24 cellular contexts compared by ENCODE assay signal in the genomic region with DNA sequence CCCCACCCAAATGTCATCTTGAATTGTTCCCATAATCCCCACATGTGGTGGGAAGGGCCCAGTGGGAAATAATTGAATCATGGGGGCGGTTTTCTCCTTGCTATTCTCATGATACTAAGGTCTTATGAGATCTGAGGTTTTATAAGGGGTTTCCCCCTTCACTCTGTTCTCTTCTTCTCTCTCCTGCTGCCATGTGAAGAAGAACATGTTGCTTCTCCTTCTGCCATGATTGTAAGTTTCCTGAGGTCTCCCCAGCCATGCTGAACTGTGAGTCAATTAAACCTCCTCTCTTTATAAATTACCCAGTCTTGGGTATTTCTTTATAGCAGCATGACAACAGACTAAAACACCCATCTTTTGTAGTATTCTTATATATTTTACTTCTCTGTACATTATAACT.
"Had no signal": no experiment of that assay in that cellular context is flagged by ENCODE, and none has a peak within 500 bp of the region (broad histone marks: within the 10 kb centered on the region; RNA-seq: fewer than 3 reads in every experiment).

No MANE protein-coding gene starts in this region.

- H3K27me3 ChIP-seq: SJSA1 had no signal

- H3K36me3 Mint-ChIP-seq: IgD-negative memory B cell had no signal

- FAIRE-seq: HTR-8/SVneo, RCC 7860 had no signal

- DNase-seq: KBM-7, NCI-H1092, NCI-H1105 treated with DMSO at 0.1 percent for 48 hours, NCI-H1417 treated with DMSO at 0.1 percent for 48 hours, NCI-H146, NCI-H1694 treated with DMSO at 0.1 percent for 48 hours, NCI-H1930, NCI-H2081, NCI-H2107, NCI-H2171, NCI-H226, NCI-H446, NCI-H510A, NCI-H524 treated with DMSO at 0.1 percent for 48 hours, NCI-H69, NCI-H774, Right ventricle myocardium superior, SIG-M5 had no signal

- H3K4me1 Mint-ChIP-seq: IgD-negative memory B cell had no signal

- H3K4me3 ChIP-seq: SJSA1, SK-N-MC had no signal

- H3K9me3 ChIP-seq: SJSA1 had no signal

- H3K27ac ChIP-seq: HL-60, SJSA1, SK-N-MC had no signal
